In the genomic region with DNA sequence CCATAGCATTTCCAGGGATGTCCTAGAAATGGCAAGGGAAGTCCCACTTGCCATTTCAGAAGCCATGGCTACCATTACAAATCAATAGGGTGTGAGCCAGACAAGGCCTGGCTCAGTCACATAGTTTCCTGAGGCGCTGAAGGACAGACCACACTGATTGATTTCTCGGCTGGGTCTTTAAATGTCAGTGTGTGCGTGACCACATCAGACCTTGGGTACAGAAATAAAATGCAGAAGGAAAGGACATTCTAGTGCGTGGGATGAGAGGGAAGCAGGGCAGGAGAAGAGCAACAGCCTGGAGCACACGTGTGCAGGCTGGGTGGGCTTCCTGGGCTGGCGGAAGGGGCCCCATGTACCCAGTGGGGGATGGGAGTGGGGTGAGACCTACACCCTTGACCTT, we compare ENCODE assay signal across 14 cellular contexts. TPM values are rescaled to one million over a fixed set of nuclear protein-coding genes. Genes with fewer than 3 reads are reported as not detected.
DNase-seq lines count a peak whose midpoint lies in the region; ATAC-seq and TF ChIP-seq lines count a peak whose summit lies in the region.
"Had no signal": no experiment of that assay in that cellular context is flagged by ENCODE, and none has a peak within 500 bp of the region (broad histone marks: within the 10 kb centered on the region; RNA-seq: fewer than 3 reads in every experiment).

No MANE protein-coding gene starts in this region.

- H3K4me1 Mint-ChIP-seq in glutamatergic neuron (ENCODE audit: low read depth, unreplicated experiment) = peaks cover 12% of the 10 kb centered on the region
- peaks cover 3% of the 10 kb centered on the region for H3K4me1 Mint-ChIP-seq in stimulated activated memory B cell treated with anti-CD40 and anti-IgM and Interleukin-4, amounts not matched to agents 10 μg/mL and 1 μg/mL and 100 μg/mL, for 72 hours

- H3K9me3 Mint-ChIP-seq in glutamatergic neuron (ENCODE audit: unreplicated experiment) = peaks cover 2% of the 10 kb centered on the region
- H3K9me3 Mint-ChIP-seq in stimulated activated memory B cell treated with anti-CD40 and anti-IgM and Interleukin-4, amounts not matched to agents 10 μg/mL and 1 μg/mL and 100 μg/mL, for 72 hours = no peaks in the 10 kb centered on the region
- H3K9me3 Mint-ChIP-seq: CD8-positive, alpha-beta T cell had no signal

- H3K27me3 Mint-ChIP-seq in glutamatergic neuron (ENCODE audit: unreplicated experiment) = peaks cover 4% of the 10 kb centered on the region
- peaks cover 24% of the 10 kb centered on the region for H3K27me3 Mint-ChIP-seq in stimulated activated memory B cell treated with anti-CD40 and anti-IgM and Interleukin-4, amounts not matched to agents 10 μg/mL and 1 μg/mL and 100 μg/mL, for 72 hours

- H3K27ac Mint-ChIP-seq in glutamatergic neuron (ENCODE audit: unreplicated experiment) = peak overlapping the region; percentile 52
- H3K27ac Mint-ChIP-seq in stimulated activated memory B cell treated with anti-CD40 and anti-IgM and Interleukin-4, amounts not matched to agents 10 μg/mL and 1 μg/mL and 100 μg/mL, for 72 hours = no peak overlapping the region
- H3K27ac Mint-ChIP-seq: B cell; CD8-positive, alpha-beta T cell had no signal

- ATAC-seq in stimulated activated memory B cell treated with anti-CD40 and anti-IgM and Interleukin-4, amounts not matched to agents 10 μg/mL and 1 μg/mL and 100 μg/mL, for 72 hours = peak; percentile 18
- ATAC-seq in GM21381 (IDR thresholded peaks at IDR 0.05; ENCODE audit: unreplicated experiment) = no peak
- ATAC-seq in HG03175 (IDR thresholded peaks at IDR 0.05; ENCODE audit: unreplicated experiment) = no peak
- ATAC-seq: CD8-positive, alpha-beta T cell; HepG2 had no signal

- peak; percentile 43 for DNase-seq in CD1c-positive myeloid dendritic cell (ENCODE audit: extremely low spot score)
- peak; percentile 38 for DNase-seq in SW480 (ENCODE audit: low spot score)
- no peak for DNase-seq in glutamatergic neuron
- DNase-seq in DMS53 treated with DMSO at 0.1 percent for 48 hours (lab: John Stamatoyannopoulos, UW; ENCODE audit: unreplicated experiment) = no peak
- DNase-seq: CD8-positive, alpha-beta T cell; COR-L47; DMS153; DND-41; GDM1 had no signal

- peak overlapping the region; percentile 52 for H3K4me3 Mint-ChIP-seq in glutamatergic neuron (ENCODE audit: unreplicated experiment)
- no peak overlapping the region for H3K4me3 Mint-ChIP-seq in stimulated activated memory B cell treated with anti-CD40 and anti-IgM and Interleukin-4, amounts not matched to agents 10 μg/mL and 1 μg/mL and 100 μg/mL, for 72 hours
- H3K4me3 Mint-ChIP-seq: B cell; CD8-positive, alpha-beta T cell had no signal

- no peak for TF ChIP-seq CTCF in glutamatergic neuron (IDR thresholded peaks at IDR 0.05; ENCODE audit: partially characterized antibody, unreplicated experiment)

- no peaks in the 10 kb centered on the region for H3K36me3 Mint-ChIP-seq in glutamatergic neuron (ENCODE audit: unreplicated experiment)
- no peaks in the 10 kb centered on the region for H3K36me3 Mint-ChIP-seq in stimulated activated memory B cell treated with anti-CD40 and anti-IgM and Interleukin-4, amounts not matched to agents 10 μg/mL and 1 μg/mL and 100 μg/mL, for 72 hours
- H3K36me3 Mint-ChIP-seq: CD8-positive, alpha-beta T cell had no signal

RNA-seq across cellular contexts. Expression of gene LYRM9, which starts 58.7 kb away (rescaled TPM):
- 10.6 TPM for total RNA-seq in glutamatergic neuron (ENCODE audit: unreplicated experiment)

Comparison
In these comparisons a context has a peak if more than half of its experiments do, and no peak if none do; other contexts are left out.
1. DNase-seq: peak in CD1c-positive myeloid dendritic cell (single experiment) and SW480 (single experiment); none in glutamatergic neuron (single experiment) and DMS53 treated with DMSO at 0.1 percent for 48 hours (single experiment).